ENCODE assay signal across 8 cellular contexts in genomic region chr11:62601364-62602140, GRCh38. TPM values are rescaled to one million over a fixed set of nuclear protein-coding genes. Genes with fewer than 3 reads are reported as not detected.
DNase-seq lines count a peak whose midpoint lies in the region; ATAC-seq and TF ChIP-seq lines count a peak whose summit lies in the region.

TSS of gene MTA2 (minus strand) at chr11:62601865. CDS start at chr11:62601450, 415 bp downstream.

- POLR2A ChIA-PET in AG04450 (lab: Yijun Ruan, JAX): interaction anchor here (0.5 to 1.9 kb wide), 16 partner anchors 9 to 280 kb away, joined by 3 to 38 read pairs (median 5); partner anchors contain the start of genes B3GAT3, C11orf98, CSKMT and EEF1G
- POLR2A ChIA-PET in WTC11 (lab: Charles Lee): interaction anchor here (0.6 to 3.1 kb wide), 17 partner anchors 10 to 251 kb away, joined by 3 to 53 read pairs (median 4); partner anchors contain the start of genes B3GAT3, BSCL2, C11orf98 and CSKMT

- peak within 1 kb of the TSS; percentile 98 for H3K27ac Mint-ChIP-seq in WTC11

- peak; percentile 79 for ATAC-seq in GM18909 (IDR thresholded peaks at IDR 0.05; ENCODE audit: poor library complexity, unreplicated experiment)
- ATAC-seq in HG03175 (IDR thresholded peaks at IDR 0.05; ENCODE audit: unreplicated experiment): peak; percentile 73
- peak; percentile 87 for ATAC-seq in WTC11

- TF ChIP-seq CTCF in AG04450 (IDR thresholded peaks at IDR 0.05; ENCODE audit: low read depth, low read length) (no peak), WTC11 (IDR thresholded peaks at IDR 0.05) (no peak), cardiac fibroblast (IDR thresholded peaks at IDR 0.05; ENCODE audit: low read depth, low read length) (no peak)

- no peaks in the 10 kb centered on the region for H3K9me3 Mint-ChIP-seq in WTC11

- peaks cover 2% of the 10 kb centered on the region; the same call in 1 of the 2 replicates for H3K9me3 ChIP-seq in AG04450 (ENCODE audit: control insufficient read depth, insufficient read depth, low read length)

- DNase-seq in AG04450 (ENCODE audit: low read depth, low spot score) (peak; percentile 96), NCI-H226 (peak; percentile 93), WTC11 (ENCODE audit: low spot score) (peak; percentile 99), cardiac fibroblast (ENCODE audit: low read depth in 2 of 2) (peak; percentile 98 to 99), iPS-NIHi7 (ENCODE audit: extremely low spot score) (peak; percentile 89), smooth muscle cell of the brain vasculature (ENCODE audit: low read depth, low spot score) (peak; percentile 96)

- CTCF ChIA-PET in AG04450 (lab: Charles Lee): interaction anchor here (0.7 to 2.1 kb wide), 6 partner anchors 10 to 478 kb away, joined by 3 to 10 read pairs (median 3); partner anchors contain the start of gene EEF1G
- CTCF ChIA-PET in WTC11 (lab: Charles Lee): interaction anchor here (0.6 to 8.9 kb wide), 13 partner anchors 9 to 207 kb away, joined by 3 to 74 read pairs (median 5); partner anchors contain the start of genes B3GAT3, EEF1G, EML3 and HNRNPUL2

- H3K27me3 ChIP-seq in AG04450 (ENCODE audit: control insufficient read depth, insufficient read depth, low read length): no peaks in the 10 kb centered on the region

- peaks cover 40% of the 10 kb centered on the region for H3K36me3 Mint-ChIP-seq in WTC11

- H3K27me3 Mint-ChIP-seq in WTC11 (ENCODE audit: low read depth): peaks cover 26% of the 10 kb centered on the region

- H3K27ac ChIP-seq in AG04450 (ENCODE audit: low read depth, low read length): peak within 1 kb of the TSS; percentile 78

- H3K4me3 ChIP-seq in AG04450 (ENCODE audit: low read depth, low read length) (peak within 1 kb of the TSS; percentile 80), cardiac fibroblast (replicated peaks in 1 of 2; ENCODE audit: low read depth in 2 of 2, low read length in 2 of 2) (peak within 1 kb of the TSS; percentile 95 to 96)

- peaks cover 46% of the 10 kb centered on the region for H3K4me1 Mint-ChIP-seq in WTC11

- H3K4me3 Mint-ChIP-seq in WTC11: peak within 1 kb of the TSS; percentile 91

TF ChIP-seq in WTC11, 78 proteins besides CTCF, POLR2A, EP300 and RAD21 (continues in another document):
- TF ChIP-seq AFF4 (CRISPR knock-in tag; IDR thresholded peaks at IDR 0.05; ENCODE audit: borderline replicate concordance) (no peak), HMGXB4 (CRISPR knock-in tag; IDR thresholded peaks at IDR 0.05) (peak; percentile 77; the same call in 1 of the 2 replicates), ZNF317 (CRISPR knock-in tag; IDR thresholded peaks at IDR 0.05; ENCODE audit: borderline replicate concordance, low read depth) (no peak), CDX4 (CRISPR knock-in tag; IDR thresholded peaks at IDR 0.05; ENCODE audit: borderline replicate concordance) (no peak), TEAD4 (CRISPR knock-in tag; IDR thresholded peaks at IDR 0.05) (no peak), ZNF416 (CRISPR knock-in tag; IDR thresholded peaks at IDR 0.05) (peak; percentile 74; the same call in 1 of the 2 replicates), EMX1 (CRISPR knock-in tag; IDR thresholded peaks at IDR 0.05) (no peak; the same call in 1 of the 2 replicates), SP1 (CRISPR knock-in tag; conservative IDR thresholded peaks at IDR 0.05) (peak; percentile 75), SMAD3 (CRISPR knock-in tag; IDR thresholded peaks at IDR 0.05; ENCODE audit: borderline replicate concordance) (no peak), ARID4B (CRISPR knock-in tag; IDR thresholded peaks at IDR 0.05; ENCODE audit: borderline replicate concordance) (peak; percentile 84; the same call in 1 of the 2 replicates), NR1H2 (CRISPR knock-in tag; IDR thresholded peaks at IDR 0.05) (no peak), E2F4 (CRISPR knock-in tag; IDR thresholded peaks at IDR 0.05; ENCODE audit: borderline replicate concordance, low read depth) (peak; percentile 77; the same call in 1 of the 2 replicates)

RNA-seq across cellular contexts. Expression of gene MTA2, which starts in this region (rescaled TPM):
- polyA plus RNA-seq in AG04450 (2011; rRNA removed): 22.9 and 36.7 TPM in 2 replicates
- polyA minus RNA-seq in AG04450 (2011; rRNA and poly(A)+ RNA removed): 63.1 and 79.4 TPM in 2 replicates
- 101 to 115 TPM (median 103 TPM) in 3 replicates for total RNA-seq in WTC11 (2021)

Comparison
In these comparisons a context has a peak if more than half of its experiments do, and no peak if none do; other contexts are left out.
1. Peak in every context shown above with its lines: DNase-seq, ATAC-seq, H3K4me3 ChIP-seq and H3K27ac ChIP-seq.